ENCODE assay signal across 19 cellular contexts in the genomic region with DNA sequence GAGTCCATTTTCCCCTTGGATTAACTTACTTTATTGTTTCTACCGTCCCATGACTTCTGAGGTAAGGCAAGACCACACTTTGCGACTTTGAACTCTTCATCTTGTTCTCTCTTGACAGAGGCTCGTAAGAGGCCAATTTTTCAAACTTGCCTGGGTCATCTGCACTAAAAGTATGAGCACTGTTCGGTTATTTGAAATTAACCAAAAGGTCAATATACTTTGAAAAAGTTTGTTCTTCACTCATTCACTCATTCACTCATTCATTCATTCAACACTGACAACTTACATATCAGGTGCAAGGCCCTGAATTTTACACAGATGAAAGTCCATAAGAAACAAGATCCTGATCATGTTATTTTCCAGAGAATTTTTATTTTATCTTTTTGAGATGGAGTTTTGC. TPM values are rescaled to one million over a fixed set of nuclear protein-coding genes. Genes with fewer than 3 reads are reported as not detected.
A peak's percentile ranks its signal among the peaks of the same experiment; 100 is the strongest.
DNase-seq lines count a peak whose midpoint lies in the region; ATAC-seq, FAIRE-seq and TF ChIP-seq lines count a peak whose summit lies in the region.
"Had no signal": no experiment of that assay in that cellular context is flagged by ENCODE, and none has a peak within 500 bp of the region (broad histone marks: within the 10 kb centered on the region; RNA-seq: fewer than 3 reads in every experiment).

No MANE protein-coding gene starts in this region.

- no peak overlapping the region for H2AFZ ChIP-seq in HepG2 (ENCODE audit: low read length)
- H2AFZ ChIP-seq in neural progenitor cell (replicated peaks): peak overlapping the region; percentile 64

- no peak for TF ChIP-seq CTCF in HepG2 (CRISPR knock-in tag; IDR thresholded peaks at IDR 0.05)
- no peak for TF ChIP-seq CTCF in right lobe of liver (IDR thresholded peaks at IDR 0.05)
- no peak for TF ChIP-seq CTCF in brain (conservative IDR thresholded peaks at IDR 0.05)
- TF ChIP-seq CTCF in neural progenitor cell (IDR thresholded peaks at IDR 0.05): no peak

- no peak overlapping the region for H3K56ac ChIP-seq in mesendoderm (ENCODE audit: low read length)

- no peak for FAIRE-seq in HepG2 (lab: Jason Lieb, UNC)

- H3K4me3 Mint-ChIP-seq in brain (no peak overlapping the region), neural progenitor cell (no peak overlapping the region)
- H3K4me3 Mint-ChIP-seq: CD4-positive, alpha-beta T cell had no signal

- no peak overlapping the region for H3K4ac ChIP-seq in mesendoderm (ENCODE audit: low read depth, low read length)

- H3K27me3 Mint-ChIP-seq in brain (no peaks in the 10 kb centered on the region), neural progenitor cell (ENCODE audit: insufficient read depth, low read depth) (no peaks in the 10 kb centered on the region)
- H3K27me3 Mint-ChIP-seq: CD4-positive, alpha-beta T cell had no signal

- H3K9me3 Mint-ChIP-seq in brain (peaks cover 0 to 4% (median 0%) of the 10 kb centered on the region in 5 experiments), neural progenitor cell (peaks cover 2% of the 10 kb centered on the region)
- H3K9me3 Mint-ChIP-seq: CD4-positive, alpha-beta T cell had no signal

- H3K79me2 ChIP-seq in HepG2 (ENCODE audit: insufficient read depth, low read length) (no peaks in the 10 kb centered on the region), neural progenitor cell (ENCODE audit: low read depth) (no peaks in the 10 kb centered on the region), mesendoderm (ENCODE audit: control insufficient read depth, insufficient read depth, low read length) (no peaks in the 10 kb centered on the region)

- no peak overlapping the region for H2BK120ac ChIP-seq in mesendoderm (ENCODE audit: low read depth, low read length)

- H3K4me3 ChIP-seq in HepG2 (replicated peaks in 1 of 3; ENCODE audit: insufficient read depth in 1 of 3, low read depth in 2 of 3, low read length in 3 of 3) (no peak overlapping the region), right lobe of liver (no peak overlapping the region), neural progenitor cell (no peak overlapping the region), mesendoderm (ENCODE audit: low read length) (no peak overlapping the region)
- H3K4me3 ChIP-seq: SJSA1 had no signal

- no peak overlapping the region for H3K23ac ChIP-seq in mesendoderm (ENCODE audit: low read length)

- H3K27me3 ChIP-seq in HepG2 (ENCODE audit: control insufficient read depth in 1 of 2, insufficient read depth in 2 of 2, low read length in 2 of 2) (no peaks in the 10 kb centered on the region), right lobe of liver (no peaks in the 10 kb centered on the region), neural progenitor cell (no peaks in the 10 kb centered on the region), mesendoderm (ENCODE audit: insufficient read depth, low read length, poor library complexity) (no peaks in the 10 kb centered on the region)
- H3K27me3 ChIP-seq: SJSA1 had no signal

- H4K5ac ChIP-seq in mesendoderm (ENCODE audit: low read length): no peak overlapping the region

- TF ChIP-seq POLR2A in HepG2 (IDR thresholded peaks at IDR 0.05; ENCODE audit: insufficient read depth in 1 of 2, low read depth in 2 of 2, low read length in 2 of 2): no peak
- no peak for TF ChIP-seq POLR2A in right lobe of liver (IDR thresholded peaks at IDR 0.05)

- WGBS in HepG2 (ENCODE audit: low lambda C conversion rate): 85% methylated on average over 4 of the region's 4 CpGs
- 89% methylated on average over 4 of the region's 4 CpGs for WGBS in right lobe of liver (ENCODE audit: insufficient coverage, low coverage, low lambda C conversion rate, missing lambda C conversion rate)
- no CpG with 5 or more reads among the region's 4 CpGs for whole genome bisulfite sequencing in mesendoderm (ENCODE audit: extremely low coverage, insufficient coverage, low lambda C conversion rate)

- H3K27ac ChIP-seq in HepG2 (ENCODE audit: extremely low read length, insufficient read depth, low read length) (no peak overlapping the region), right lobe of liver (no peak overlapping the region), neural progenitor cell (no peak overlapping the region), mesendoderm (ENCODE audit: low read depth, low read length) (no peak overlapping the region)
- H3K27ac ChIP-seq: KMS-11, SJSA1 had no signal

- H3K36me3 Mint-ChIP-seq in brain (peaks cover 2% of the 10 kb centered on the region), neural progenitor cell (no peaks in the 10 kb centered on the region)

- no TSS peak for BruUV-seq in HepG2 (replicated peaks; lab: Mats Ljungman, UMichigan)

- H3K9ac ChIP-seq in HepG2 (ENCODE audit: insufficient read depth, low read depth, low read length) (no peak overlapping the region), neural progenitor cell (no peak overlapping the region), mesendoderm (ENCODE audit: low read length) (no peak overlapping the region)
- H3K9ac ChIP-seq: KMS-11 had no signal

- H2AK5ac ChIP-seq in mesendoderm (ENCODE audit: low read length): no peak overlapping the region

- H3K4me1 Mint-ChIP-seq in brain: peaks cover 9% of the 10 kb centered on the region
- peaks cover 7% of the 10 kb centered on the region for H3K4me1 Mint-ChIP-seq in neural progenitor cell

- peak overlapping the region in 3 of 5 experiments; percentile 8 to 69 (median 18) for H3K27ac Mint-ChIP-seq in brain
- no peak overlapping the region for H3K27ac Mint-ChIP-seq in neural progenitor cell
- H3K27ac Mint-ChIP-seq: CD4-positive, alpha-beta T cell had no signal

- intact Hi-C loops in HepG2 (cut with micrococcal nuclease; ENCODE audit: unreplicated experiment) (no loop called here), right lobe of liver (cut with DNase I) (no loop called here)

- H3F3A ChIP-seq in neural progenitor cell (ENCODE audit: low read depth): no peaks in the 10 kb centered on the region

- H3K36me3 ChIP-seq in HepG2 (replicated peaks in 1 of 2; ENCODE audit: control insufficient read depth in 1 of 2, insufficient read depth in 2 of 2, low read length in 2 of 2): no peaks in the 10 kb centered on the region
- H3K36me3 ChIP-seq in right lobe of liver: no peaks in the 10 kb centered on the region
- no peaks in the 10 kb centered on the region for H3K36me3 ChIP-seq in neural progenitor cell
- H3K36me3 ChIP-seq in mesendoderm (ENCODE audit: control insufficient read depth, insufficient read depth, low read length): no peaks in the 10 kb centered on the region
- H3K36me3 ChIP-seq: SJSA1 had no signal

- no peak for TF ChIP-seq RAD21 in HepG2 (CRISPR knock-in tag; IDR thresholded peaks at IDR 0.05)

- H3K79me1 ChIP-seq in mesendoderm (ENCODE audit: low read length): no peaks in the 10 kb centered on the region

- TF ChIP-seq EP300 in HepG2 (IDR thresholded peaks at IDR 0.05; ENCODE audit: low read depth in 2 of 2, low read length in 2 of 2) (no peak), HepG2 (CRISPR knock-in tag; IDR thresholded peaks at IDR 0.05; ENCODE audit: borderline replicate concordance) (no peak)

- H3K4me1 ChIP-seq in HepG2 (ENCODE audit: insufficient read depth, low read length) (no peaks in the 10 kb centered on the region), right lobe of liver (no peaks in the 10 kb centered on the region), neural progenitor cell (peaks cover 5% of the 10 kb centered on the region), mesendoderm (ENCODE audit: control insufficient read depth, low read depth, low read length) (no peaks in the 10 kb centered on the region)
- H3K4me1 ChIP-seq: SJSA1 had no signal

- in situ Hi-C loops in HepG2 (cut with HindIII; ENCODE audit: extremely low pct_ligation_motif_present, low pct_unique_long_range_greater_than_20kb): no loop called here

- H2BK15ac ChIP-seq in mesendoderm (replicated peaks; ENCODE audit: low read depth): no peak overlapping the region

- H4K20me1 ChIP-seq in HepG2 (ENCODE audit: insufficient read depth, low read length) (no peaks in the 10 kb centered on the region), neural progenitor cell (ENCODE audit: low read depth) (no peaks in the 10 kb centered on the region)

- H3K9me3 ChIP-seq in HepG2 (ENCODE audit: low read length) (no peaks in the 10 kb centered on the region), right lobe of liver (no peaks in the 10 kb centered on the region), neural progenitor cell (ENCODE audit: low read depth) (no peaks in the 10 kb centered on the region)
- H3K9me3 ChIP-seq: SJSA1 had no signal

- POLR2A ChIA-PET in HepG2 (lab: Yijun Ruan, JAX): no interaction called here

- ATAC-seq in HepG2: no peak
- no peak for ATAC-seq in right lobe of liver
- ATAC-seq in GM19351 (IDR thresholded peaks at IDR 0.05; ENCODE audit: unreplicated experiment): no peak
- ATAC-seq: HCT116, Right ventricle myocardium inferior had no signal

- H2BK5ac ChIP-seq in mesendoderm (ENCODE audit: low read length): no peak overlapping the region

- H3K4me2 ChIP-seq in HepG2 (ENCODE audit: low read depth, low read length): no peak overlapping the region
- no peak overlapping the region for H3K4me2 ChIP-seq in neural progenitor cell
- H3K4me2 ChIP-seq in mesendoderm (ENCODE audit: low read length): no peak overlapping the region
- H3K4me2 ChIP-seq: KMS-11 had no signal

- CTCF ChIA-PET in HepG2 (lab: Yijun Ruan, JAX; ENCODE audit: low intra/inter-chr PET ratio, low total read pairs): no interaction called here

- H3K18ac ChIP-seq in mesendoderm (ENCODE audit: low read length): no peak overlapping the region

- no peak for DNase-seq in HepG2 (ENCODE audit: low spot score)
- no peak for DNase-seq in right lobe of liver
- DNase-seq in neural progenitor cell (ENCODE audit: low spot score): no peak
- DNase-seq in NCI-H2227 treated with DMSO at 0.1 percent for 48 hours (lab: John Stamatoyannopoulos, UW): no peak
- no peak for DNase-seq in mesendoderm
- DNase-seq: CD4-positive, alpha-beta T cell; DMS53; IMR-90; NCI-H1048; NCI-H1417 treated with DMSO at 0.1 percent for 48 hours; NCI-H187 treated with DMSO at 0.1 percent for 48 hours; NCI-H446; NCI-H774 had no signal

- H4K8ac ChIP-seq in mesendoderm (ENCODE audit: low read depth, low read length): no peak overlapping the region

RNA-seq across cellular contexts. Expression of gene ATP1B3, which starts 57.9 kb away (rescaled TPM):
- total RNA-seq in HepG2 (2016; rRNA removed; fragmentation: Illumina TruSeq; extraction: Trizol): 61.6 and 84.3 TPM in 2 replicates
- 17.6 and 23.7 TPM in 2 replicates for total RNA-seq in HepG2 (2016; cell fraction: cytosol; rRNA removed; fragmentation: Illumina TruSeq; extraction: Trizol; ENCODE audit: low read depth)
- 60.7 and 84.6 TPM in 2 replicates for total RNA-seq in HepG2 (2016; cell fraction: insoluble cytoplasmic fraction; rRNA removed; fragmentation: Illumina TruSeq; extraction: Trizol)
- 41.4 and 48.2 TPM in 2 replicates for total RNA-seq in HepG2 (2016; cell fraction: membrane; rRNA removed; fragmentation: Illumina TruSeq; extraction: Trizol)
- 107 and 136 TPM in 2 replicates for total RNA-seq in HepG2 (2016; cell fraction: nucleus; rRNA removed; fragmentation: Illumina TruSeq; extraction: Trizol)
- 65.8 and 93.6 TPM in 2 replicates for polyA plus RNA-seq in HepG2 (2011; rRNA removed)
- 60.4 and 102 TPM in 2 replicates for polyA plus RNA-seq in HepG2 (2011; cell fraction: cytosol; rRNA removed)
- polyA plus RNA-seq in HepG2 (2011; cell fraction: nucleus; rRNA removed): 27.5 and 41.2 TPM in 2 replicates
- polyA plus RNA-seq in HepG2 (2012): 108 TPM in 2 replicates
- 33.3 and 33.4 TPM in 2 replicates for polyA plus RNA-seq in HepG2 (2016; cell fraction: cytosol; fragmentation: Illumina TruSeq; extraction: Trizol; ENCODE audit: low read depth)
- polyA plus RNA-seq in HepG2 (2016; cell fraction: insoluble cytoplasmic fraction; fragmentation: Illumina TruSeq; extraction: Trizol; ENCODE audit: low read depth): 90.6 and 101 TPM in 2 replicates
- polyA plus RNA-seq in HepG2 (2016; cell fraction: membrane; fragmentation: Illumina TruSeq; extraction: Trizol; ENCODE audit: low read depth): 46.3 and 50.2 TPM in 2 replicates
- 276 and 302 TPM in 2 replicates for polyA plus RNA-seq in HepG2 (2016; cell fraction: nucleus; fragmentation: Illumina TruSeq; extraction: Trizol; ENCODE audit: insufficient read depth, low read depth)
- polyA minus RNA-seq in HepG2 (2011; rRNA and poly(A)+ RNA removed; ENCODE audit: low replicate concordance): 36.0 and 221 TPM in 2 replicates
- 33.3 and 35.0 TPM in 2 replicates for polyA minus RNA-seq in HepG2 (2011; cell fraction: cytosol; rRNA and poly(A)+ RNA removed)
- 20.1 and 20.8 TPM in 2 replicates for polyA minus RNA-seq in HepG2 (2011; cell fraction: nucleus; rRNA and poly(A)+ RNA removed)
- total RNA-seq in right lobe of liver: 10 to 100 TPM in 3 of 6 experiments, 1 to 10 TPM in 3; 6.6 to 19.4 (median 9.3) TPM
- polyA plus RNA-seq in brain (ENCODE audit: insufficient read depth, low read depth, low replicate concordance): 75.2 TPM
- total RNA-seq in neural progenitor cell (ENCODE audit: low replicate concordance): 58.6 and 95.6 TPM in 2 replicates
- 161 TPM for polyA plus RNA-seq in mesendoderm (2013, experiment 1 of 2)
- 155 TPM for polyA plus RNA-seq in mesendoderm (2013, experiment 2 of 2)
